23 cellular contexts compared by ENCODE assay signal in the genomic region with DNA sequence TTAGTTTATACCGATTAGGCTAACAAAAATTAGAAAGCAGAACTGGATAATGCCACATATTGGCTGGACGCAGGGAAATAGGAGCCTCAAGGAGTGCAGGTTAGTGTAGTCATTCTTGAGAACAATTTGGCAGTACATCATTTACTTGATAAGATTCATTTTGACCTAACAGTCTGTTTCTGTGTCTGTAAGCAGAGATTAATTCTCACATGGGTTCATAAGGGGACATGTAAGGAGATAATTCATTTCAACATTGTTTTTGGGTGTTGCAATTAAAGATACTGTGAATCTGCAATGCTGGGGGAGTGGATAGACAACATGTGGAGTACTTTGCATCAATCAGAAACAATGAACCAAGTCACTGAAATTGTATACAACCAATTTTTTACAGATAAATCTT. TPM values are rescaled to one million over a fixed set of nuclear protein-coding genes. Genes with fewer than 3 reads are reported as not detected.
A peak's percentile ranks its signal among the peaks of the same experiment; 100 is the strongest.
DNase-seq lines count a peak whose midpoint lies in the region; FAIRE-seq and TF ChIP-seq lines count a peak whose summit lies in the region.
"Had no signal": no experiment of that assay in that cellular context is flagged by ENCODE, and none has a peak within 500 bp of the region (broad histone marks: within the 10 kb centered on the region; RNA-seq: fewer than 3 reads in every experiment).

No MANE protein-coding gene starts in this region.

- no peak overlapping the region for H3K27ac ChIP-seq in caudate nucleus (ENCODE audit: low read depth, low read length)
- H3K27ac ChIP-seq: BLaER1 had no signal

- DNase-seq in amniotic epithelial cell (ENCODE audit: low read depth) (peak; percentile 78), erythroblast (lab: John Stamatoyannopoulos, UW) (peak; percentile 41 to 75), NAMALWA (ENCODE audit: low spot score) (no peak), GM12891 (ENCODE audit: insufficient read length, low spot score) (no peak), caudate nucleus (lab: John Stamatoyannopoulos, UW) (no peak)
- DNase-seq: 8988T; ACHN; BE2C; C1 segment of cervical spinal cord; CD4-positive, alpha-beta memory T cell; CD4-positive, CD25-positive, alpha-beta regulatory T cell; CD8-positive, alpha-beta memory T cell; COR-L47; DMS 273 treated with DMSO at 0.1 percent for 48 hours; DMS153; DMS53; DMS79; DND-41; EL; GDM1 had no signal

- no peak for FAIRE-seq in GM12891 (lab: Jason Lieb, UNC)
- FAIRE-seq: GM12878, GM19239 had no signal

- TF ChIP-seq POLR2A in erythroblast (IDR thresholded peaks at IDR 0.05; ENCODE audit: low read length) (no peak), GM12891 (IDR thresholded peaks at IDR 0.05; ENCODE audit: low read depth, low read length) (no peak)

TF ChIP-seq in GM12891, 5 proteins besides CTCF, POLR2A, EP300 and RAD21:
- no peak for TF ChIP-seq POU2F2 (IDR thresholded peaks at IDR 0.05; ENCODE audit: low read depth, low read length)
- TF ChIP-seq SPI1 (IDR thresholded peaks at IDR 0.05; ENCODE audit: low read depth, low read length) = no peak
- TF ChIP-seq PAX5 (IDR thresholded peaks at IDR 0.05; ENCODE audit: insufficient read depth, low read length, severe bottlenecking) = no peak
- no peak for TF ChIP-seq TAF1 (IDR thresholded peaks at IDR 0.05; ENCODE audit: low read depth, low read length)
- TF ChIP-seq POLR2AphosphoS5 (IDR thresholded peaks at IDR 0.05; ENCODE audit: low read depth, low read length) = no peak

RNA-seq across cellular contexts. Expression of gene AGO3, which starts 32.0 kb away (rescaled TPM):
- polyA plus RNA-seq in GM12891 (2012; ENCODE audit: low read depth, missing spikeins) = 5.4 TPM

Comparison
In these comparisons a context has a peak if more than half of its experiments do, and no peak if none do; other contexts are left out.
1. DNase-seq: peak in amniotic epithelial cell (single experiment) and erythroblast (2 of 2); none in NAMALWA (single experiment), GM12891 (single experiment) and caudate nucleus (0 of 61).